ENCODE assay signal across 1 cellular context in the genomic region with DNA sequence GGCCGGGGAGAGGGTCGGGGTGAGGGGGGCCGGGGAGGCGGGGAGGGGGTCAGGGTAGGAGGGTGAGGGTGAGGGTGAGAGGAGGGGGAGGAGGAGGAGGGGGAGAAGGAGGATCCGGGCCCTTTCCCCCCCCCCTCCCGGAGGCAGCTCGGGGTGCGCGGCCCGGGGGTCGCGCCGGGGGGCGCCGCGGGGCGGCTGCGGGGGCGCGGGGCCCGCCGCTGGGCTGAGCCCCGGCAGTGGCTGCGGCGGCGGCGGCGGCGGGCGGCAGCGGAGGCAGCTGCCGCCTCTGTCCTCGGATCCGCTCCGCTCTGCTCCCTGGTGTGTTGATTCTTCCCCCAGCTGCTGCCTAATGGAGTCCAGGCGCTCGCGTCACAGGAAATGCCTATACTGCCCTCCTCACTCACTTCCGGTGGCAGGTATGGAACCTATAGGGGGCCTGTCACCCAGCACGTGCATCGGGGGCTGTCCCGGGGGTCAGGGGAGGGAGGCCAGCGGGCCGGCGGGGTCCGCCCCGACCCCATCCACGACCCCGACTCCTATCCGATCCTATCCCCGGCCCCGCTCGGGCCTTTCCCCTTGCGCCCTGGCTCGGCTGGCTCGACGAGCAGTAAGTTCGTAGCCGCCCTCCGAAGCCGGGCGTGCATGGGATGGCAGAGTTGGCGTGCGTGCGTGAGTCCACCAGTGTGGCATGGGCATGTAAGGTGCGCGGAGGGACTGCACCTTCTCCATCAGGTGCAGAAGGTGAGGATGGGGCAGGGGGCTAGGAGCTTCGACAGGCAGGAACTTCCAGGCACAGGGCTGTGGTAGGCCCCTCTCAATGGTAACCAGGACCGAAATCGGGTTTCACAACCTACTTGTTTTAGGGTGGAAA.
TF ChIP-seq lines count a peak whose summit lies in the region.

A gene (minus strand): TSS at position 351 of the 871 bp plus-strand sequence.

TF ChIP-seq in HepG2, 621 proteins besides CTCF, POLR2A, EP300 and RAD21 (continued from another document and continues in another):
- TF ChIP-seq, protein P1, sequence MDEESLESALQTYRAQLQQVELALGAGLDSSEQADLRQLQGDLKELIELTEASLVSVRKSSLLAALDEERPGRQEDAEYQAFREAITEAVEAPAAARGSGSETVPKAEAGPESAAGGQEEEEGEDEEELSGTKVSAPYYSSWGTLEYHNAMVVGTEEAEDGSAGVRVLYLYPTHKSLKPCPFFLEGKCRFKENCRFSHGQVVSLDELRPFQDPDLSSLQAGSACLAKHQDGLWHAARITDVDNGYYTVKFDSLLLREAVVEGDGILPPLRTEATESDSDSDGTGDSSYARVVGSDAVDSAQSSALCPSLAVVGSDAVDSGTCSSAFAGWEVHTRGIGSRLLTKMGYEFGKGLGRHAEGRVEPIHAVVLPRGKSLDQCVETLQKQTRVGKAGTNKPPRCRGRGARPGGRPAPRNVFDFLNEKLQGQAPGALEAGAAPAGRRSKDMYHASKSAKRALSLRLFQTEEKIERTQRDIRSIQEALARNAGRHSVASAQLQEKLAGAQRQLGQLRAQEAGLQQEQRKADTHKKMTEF (CRISPR knock-in tag; IDR thresholded peaks at IDR 0.05), result peak; percentile 82; the same call in 1 of the 2 replicates
- TF ChIP-seq, protein P2, sequence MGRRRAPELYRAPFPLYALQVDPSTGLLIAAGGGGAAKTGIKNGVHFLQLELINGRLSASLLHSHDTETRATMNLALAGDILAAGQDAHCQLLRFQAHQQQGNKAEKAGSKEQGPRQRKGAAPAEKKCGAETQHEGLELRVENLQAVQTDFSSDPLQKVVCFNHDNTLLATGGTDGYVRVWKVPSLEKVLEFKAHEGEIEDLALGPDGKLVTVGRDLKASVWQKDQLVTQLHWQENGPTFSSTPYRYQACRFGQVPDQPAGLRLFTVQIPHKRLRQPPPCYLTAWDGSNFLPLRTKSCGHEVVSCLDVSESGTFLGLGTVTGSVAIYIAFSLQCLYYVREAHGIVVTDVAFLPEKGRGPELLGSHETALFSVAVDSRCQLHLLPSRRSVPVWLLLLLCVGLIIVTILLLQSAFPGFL (CRISPR knock-in tag; IDR thresholded peaks at IDR 0.05), result no peak
- TF ChIP-seq, protein P3, sequence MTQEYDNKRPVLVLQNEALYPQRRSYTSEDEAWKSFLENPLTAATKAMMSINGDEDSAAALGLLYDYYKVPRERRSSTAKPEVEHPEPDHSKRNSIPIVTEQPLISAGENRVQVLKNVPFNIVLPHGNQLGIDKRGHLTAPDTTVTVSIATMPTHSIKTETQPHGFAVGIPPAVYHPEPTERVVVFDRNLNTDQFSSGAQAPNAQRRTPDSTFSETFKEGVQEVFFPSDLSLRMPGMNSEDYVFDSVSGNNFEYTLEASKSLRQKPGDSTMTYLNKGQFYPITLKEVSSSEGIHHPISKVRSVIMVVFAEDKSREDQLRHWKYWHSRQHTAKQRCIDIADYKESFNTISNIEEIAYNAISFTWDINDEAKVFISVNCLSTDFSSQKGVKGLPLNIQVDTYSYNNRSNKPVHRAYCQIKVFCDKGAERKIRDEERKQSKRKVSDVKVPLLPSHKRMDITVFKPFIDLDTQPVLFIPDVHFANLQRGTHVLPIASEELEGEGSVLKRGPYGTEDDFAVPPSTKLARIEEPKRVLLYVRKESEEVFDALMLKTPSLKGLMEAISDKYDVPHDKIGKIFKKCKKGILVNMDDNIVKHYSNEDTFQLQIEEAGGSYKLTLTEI (CRISPR knock-in tag; conservative IDR thresholded peaks at IDR 0.05), result no peak
- TF ChIP-seq, protein P4, sequence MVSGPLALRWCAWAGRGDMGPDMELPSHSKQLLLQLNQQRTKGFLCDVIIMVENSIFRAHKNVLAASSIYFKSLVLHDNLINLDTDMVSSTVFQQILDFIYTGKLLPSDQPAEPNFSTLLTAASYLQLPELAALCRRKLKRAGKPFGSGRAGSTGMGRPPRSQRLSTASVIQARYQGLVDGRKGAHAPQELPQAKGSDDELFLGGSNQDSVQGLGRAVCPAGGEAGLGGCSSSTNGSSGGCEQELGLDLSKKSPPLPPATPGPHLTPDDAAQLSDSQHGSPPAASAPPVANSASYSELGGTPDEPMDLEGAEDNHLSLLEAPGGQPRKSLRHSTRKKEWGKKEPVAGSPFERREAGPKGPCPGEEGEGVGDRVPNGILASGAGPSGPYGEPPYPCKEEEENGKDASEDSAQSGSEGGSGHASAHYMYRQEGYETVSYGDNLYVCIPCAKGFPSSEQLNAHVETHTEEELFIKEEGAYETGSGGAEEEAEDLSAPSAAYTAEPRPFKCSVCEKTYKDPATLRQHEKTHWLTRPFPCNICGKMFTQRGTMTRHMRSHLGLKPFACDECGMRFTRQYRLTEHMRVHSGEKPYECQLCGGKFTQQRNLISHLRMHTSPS (CRISPR knock-in tag; IDR thresholded peaks at IDR 0.05; ENCODE audit: low read depth), result peak; percentile 61; the same call in 1 of the 2 replicates
- peak; percentile 20; the same call in 1 of the 2 replicates for TF ChIP-seq RCOR2 (CRISPR knock-in tag; IDR thresholded peaks at IDR 0.05)
- no peak; the same call in 1 of the 2 replicates for TF ChIP-seq HCFC1 (IDR thresholded peaks at IDR 0.05; ENCODE audit: low read depth, low read length)
- TF ChIP-seq ZNF737 (CRISPR knock-in tag; IDR thresholded peaks at IDR 0.05; ENCODE audit: borderline replicate concordance), result no peak
- TF ChIP-seq BRCA1 (CRISPR knock-in tag; IDR thresholded peaks at IDR 0.05), result no peak
- no peak for TF ChIP-seq AKAP8 (CRISPR knock-in tag; IDR thresholded peaks at IDR 0.05)
- TF ChIP-seq ZNF326 (CRISPR knock-in tag; IDR thresholded peaks at IDR 0.05; ENCODE audit: borderline replicate concordance), result no peak
- peak; percentile 92 for TF ChIP-seq ZMAT3 (CRISPR knock-in tag; conservative IDR thresholded peaks at IDR 0.05)
- TF ChIP-seq TCF12 (IDR thresholded peaks at IDR 0.05), result no peak
- no peak for TF ChIP-seq TCF12 (CRISPR knock-in tag; IDR thresholded peaks at IDR 0.05)
- TF ChIP-seq HIVEP1 (CRISPR knock-in tag; IDR thresholded peaks at IDR 0.05), result peak; percentile 82; the same call in 1 of the 2 replicates
- TF ChIP-seq ARNT2 (CRISPR knock-in tag; IDR thresholded peaks at IDR 0.05; ENCODE audit: low read depth), result peak; percentile 86
- no peak; the same call in 1 of the 2 replicates for TF ChIP-seq NAIF1 (CRISPR knock-in tag; IDR thresholded peaks at IDR 0.05; ENCODE audit: borderline replicate concordance)
- TF ChIP-seq ZNF768 (CRISPR knock-in tag; IDR thresholded peaks at IDR 0.05), result peak; percentile 36; the same call in 1 of the 2 replicates
- TF ChIP-seq, protein P5, sequence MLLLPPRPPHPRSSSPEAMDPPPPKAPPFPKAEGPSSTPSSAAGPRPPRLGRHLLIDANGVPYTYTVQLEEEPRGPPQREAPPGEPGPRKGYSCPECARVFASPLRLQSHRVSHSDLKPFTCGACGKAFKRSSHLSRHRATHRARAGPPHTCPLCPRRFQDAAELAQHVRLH (CRISPR knock-in tag; IDR thresholded peaks at IDR 0.05; ENCODE audit: borderline replicate concordance, low read depth), result peak; percentile 73; the same call in 1 of the 2 replicates
- TF ChIP-seq ZNF644 (CRISPR knock-in tag; IDR thresholded peaks at IDR 0.05; ENCODE audit: low read depth), result no peak
- peak; percentile 68 for TF ChIP-seq IRF2 (CRISPR knock-in tag; IDR thresholded peaks at IDR 0.05)
- TF ChIP-seq ZNF431 (CRISPR knock-in tag; IDR thresholded peaks at IDR 0.05; ENCODE audit: borderline replicate concordance, low read depth), result no peak
- peak; percentile 55 for TF ChIP-seq ISL2 (CRISPR knock-in tag; IDR thresholded peaks at IDR 0.05)
- TF ChIP-seq, protein P6, sequence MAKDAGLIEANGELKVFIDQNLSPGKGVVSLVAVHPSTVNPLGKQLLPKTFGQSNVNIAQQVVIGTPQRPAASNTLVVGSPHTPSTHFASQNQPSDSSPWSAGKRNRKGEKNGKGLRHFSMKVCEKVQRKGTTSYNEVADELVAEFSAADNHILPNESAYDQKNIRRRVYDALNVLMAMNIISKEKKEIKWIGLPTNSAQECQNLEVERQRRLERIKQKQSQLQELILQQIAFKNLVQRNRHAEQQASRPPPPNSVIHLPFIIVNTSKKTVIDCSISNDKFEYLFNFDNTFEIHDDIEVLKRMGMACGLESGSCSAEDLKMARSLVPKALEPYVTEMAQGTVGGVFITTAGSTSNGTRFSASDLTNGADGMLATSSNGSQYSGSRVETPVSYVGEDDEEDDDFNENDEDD (CRISPR knock-in tag; IDR thresholded peaks at IDR 0.05; ENCODE audit: borderline replicate concordance), result peak; percentile 20; the same call in 1 of the 2 replicates
- no peak; the same call in 1 of the 2 replicates for TF ChIP-seq ZNF788 (CRISPR knock-in tag; IDR thresholded peaks at IDR 0.05; ENCODE audit: borderline replicate concordance)
- TF ChIP-seq SATB2 (CRISPR knock-in tag; IDR thresholded peaks at IDR 0.05), result no peak; the same call in 1 of the 2 replicates
- TF ChIP-seq, protein P7, sequence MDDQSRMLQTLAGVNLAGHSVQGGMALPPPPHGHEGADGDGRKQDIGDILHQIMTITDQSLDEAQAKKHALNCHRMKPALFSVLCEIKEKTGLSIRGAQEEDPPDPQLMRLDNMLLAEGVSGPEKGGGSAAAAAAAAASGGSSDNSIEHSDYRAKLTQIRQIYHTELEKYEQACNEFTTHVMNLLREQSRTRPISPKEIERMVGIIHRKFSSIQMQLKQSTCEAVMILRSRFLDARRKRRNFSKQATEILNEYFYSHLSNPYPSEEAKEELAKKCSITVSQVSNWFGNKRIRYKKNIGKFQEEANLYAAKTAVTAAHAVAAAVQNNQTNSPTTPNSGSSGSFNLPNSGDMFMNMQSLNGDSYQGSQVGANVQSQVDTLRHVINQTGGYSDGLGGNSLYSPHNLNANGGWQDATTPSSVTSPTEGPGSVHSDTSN (CRISPR knock-in tag; IDR thresholded peaks at IDR 0.05; ENCODE audit: borderline replicate concordance), result no peak
- peak; percentile 85; the same call in 1 of the 2 replicates for TF ChIP-seq AHR (CRISPR knock-in tag; IDR thresholded peaks at IDR 0.05)
- TF ChIP-seq HNRNPK (IDR thresholded peaks at IDR 0.05; ENCODE audit: low read depth, low read length, poor library complexity, severe bottlenecking), result peak; percentile 48
- TF ChIP-seq, protein P8, sequence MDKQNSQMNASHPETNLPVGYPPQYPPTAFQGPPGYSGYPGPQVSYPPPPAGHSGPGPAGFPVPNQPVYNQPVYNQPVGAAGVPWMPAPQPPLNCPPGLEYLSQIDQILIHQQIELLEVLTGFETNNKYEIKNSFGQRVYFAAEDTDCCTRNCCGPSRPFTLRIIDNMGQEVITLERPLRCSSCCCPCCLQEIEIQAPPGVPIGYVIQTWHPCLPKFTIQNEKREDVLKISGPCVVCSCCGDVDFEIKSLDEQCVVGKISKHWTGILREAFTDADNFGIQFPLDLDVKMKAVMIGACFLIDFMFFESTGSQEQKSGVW (CRISPR knock-in tag; IDR thresholded peaks at IDR 0.05; ENCODE audit: borderline replicate concordance), result no peak
- TF ChIP-seq, protein P9, sequence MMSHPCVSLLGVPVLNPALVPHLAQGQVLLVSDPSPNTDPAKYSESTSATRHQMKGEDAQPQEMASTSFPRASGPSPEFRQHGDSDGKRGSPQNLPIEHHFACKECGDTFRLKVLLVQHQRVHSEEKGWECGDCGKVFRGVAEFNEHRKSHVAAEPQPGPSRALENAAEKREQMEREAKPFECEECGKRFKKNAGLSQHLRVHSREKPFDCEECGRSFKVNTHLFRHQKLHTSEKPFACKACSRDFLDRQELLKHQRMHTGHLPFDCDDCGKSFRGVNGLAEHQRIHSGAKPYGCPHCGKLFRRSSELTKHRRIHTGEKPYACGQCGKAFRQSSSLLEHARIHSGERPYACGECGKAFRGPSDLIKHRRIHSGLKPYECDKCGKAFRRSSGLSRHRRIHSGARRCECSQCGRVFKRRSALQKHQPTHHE (CRISPR knock-in tag; IDR thresholded peaks at IDR 0.05; ENCODE audit: borderline replicate concordance), result peak; percentile 79; the same call in 1 of the 2 replicates
- no peak for TF ChIP-seq RBM22 (optimal IDR thresholded peaks at IDR 0.05; ENCODE audit: low read length)
- TF ChIP-seq, protein P10, sequence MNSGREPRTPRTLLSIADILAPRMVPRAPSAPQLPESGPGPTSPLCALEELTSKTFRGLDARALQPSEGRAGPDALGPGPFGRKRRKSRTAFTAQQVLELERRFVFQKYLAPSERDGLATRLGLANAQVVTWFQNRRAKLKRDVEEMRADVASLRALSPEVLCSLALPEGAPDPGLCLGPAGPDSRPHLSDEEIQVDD (CRISPR knock-in tag; IDR thresholded peaks at IDR 0.05; ENCODE audit: borderline replicate concordance), result peak; percentile 29; the same call in 1 of the 2 replicates
- TF ChIP-seq, protein P11, sequence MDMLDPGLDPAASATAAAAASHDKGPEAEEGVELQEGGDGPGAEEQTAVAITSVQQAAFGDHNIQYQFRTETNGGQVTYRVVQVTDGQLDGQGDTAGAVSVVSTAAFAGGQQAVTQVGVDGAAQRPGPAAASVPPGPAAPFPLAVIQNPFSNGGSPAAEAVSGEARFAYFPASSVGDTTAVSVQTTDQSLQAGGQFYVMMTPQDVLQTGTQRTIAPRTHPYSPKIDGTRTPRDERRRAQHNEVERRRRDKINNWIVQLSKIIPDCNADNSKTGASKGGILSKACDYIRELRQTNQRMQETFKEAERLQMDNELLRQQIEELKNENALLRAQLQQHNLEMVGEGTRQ (IDR thresholded peaks at IDR 0.05; ENCODE audit: low read depth, low read length), result no peak
- TF ChIP-seq, protein P11 (CRISPR knock-in tag; IDR thresholded peaks at IDR 0.05; ENCODE audit: borderline replicate concordance), result peak; percentile 66; the same call in 1 of the 2 replicates
- no peak for TF ChIP-seq TOPORS (CRISPR knock-in tag; IDR thresholded peaks at IDR 0.05)
- TF ChIP-seq, protein P12, sequence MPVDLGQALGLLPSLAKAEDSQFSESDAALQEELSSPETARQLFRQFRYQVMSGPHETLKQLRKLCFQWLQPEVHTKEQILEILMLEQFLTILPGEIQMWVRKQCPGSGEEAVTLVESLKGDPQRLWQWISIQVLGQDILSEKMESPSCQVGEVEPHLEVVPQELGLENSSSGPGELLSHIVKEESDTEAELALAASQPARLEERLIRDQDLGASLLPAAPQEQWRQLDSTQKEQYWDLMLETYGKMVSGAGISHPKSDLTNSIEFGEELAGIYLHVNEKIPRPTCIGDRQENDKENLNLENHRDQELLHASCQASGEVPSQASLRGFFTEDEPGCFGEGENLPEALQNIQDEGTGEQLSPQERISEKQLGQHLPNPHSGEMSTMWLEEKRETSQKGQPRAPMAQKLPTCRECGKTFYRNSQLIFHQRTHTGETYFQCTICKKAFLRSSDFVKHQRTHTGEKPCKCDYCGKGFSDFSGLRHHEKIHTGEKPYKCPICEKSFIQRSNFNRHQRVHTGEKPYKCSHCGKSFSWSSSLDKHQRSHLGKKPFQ (CRISPR knock-in tag; IDR thresholded peaks at IDR 0.05; ENCODE audit: insufficient replicate concordance), result no peak
